In genomic region chr2:6341730-6342129, GRCh38 we compare ENCODE assay signal across 17 cellular contexts.
A peak's percentile ranks its signal among the peaks of the same experiment; 100 is the strongest.
DNase-seq lines count a peak whose midpoint lies in the region; ATAC-seq and TF ChIP-seq lines count a peak whose summit lies in the region.
"Had no signal": no experiment of that assay in that cellular context is flagged by ENCODE, and none has a peak within 500 bp of the region (broad histone marks: within the 10 kb centered on the region; RNA-seq: fewer than 3 reads in every experiment).

No MANE protein-coding gene starts in this region.

- H2AFZ ChIP-seq in OCI-LY1 (ENCODE audit: low read length) (no peak overlapping the region), SU-DHL-6 (ENCODE audit: low read depth, low read length, severe bottlenecking) (no peak overlapping the region)

- H3K4me1 ChIP-seq in DOHH2 (ENCODE audit: control insufficient read depth, low read length) (peaks cover 84% of the 10 kb centered on the region), OCI-LY1 (ENCODE audit: insufficient read depth, low read length, severe bottlenecking) (peaks cover 100% of the 10 kb centered on the region), right lobe of liver (no peaks in the 10 kb centered on the region)
- H3K4me1 ChIP-seq: HAP-1 had no signal

- H3K9me3 Mint-ChIP-seq in activated naive CD8-positive, alpha-beta T cell treated with anti-CD3 and anti-CD28 coated beads for 36 hours, result no peaks in the 10 kb centered on the region

- H4K20me1 ChIP-seq in DOHH2 (ENCODE audit: control insufficient read depth, insufficient read depth, low read depth, low read length), result no peaks in the 10 kb centered on the region
- H4K20me1 ChIP-seq in OCI-LY1 (ENCODE audit: insufficient read depth, low read length), result no peaks in the 10 kb centered on the region
- H4K20me1 ChIP-seq in SU-DHL-6 (ENCODE audit: low read depth, low read length), result no peaks in the 10 kb centered on the region

- H3K4me3 ChIP-seq in DOHH2 (ENCODE audit: low read length) (peak overlapping the region; percentile 48), OCI-LY1 (ENCODE audit: low read depth, low read length, poor library complexity, severe bottlenecking) (peak overlapping the region; percentile 60), SU-DHL-6 (ENCODE audit: insufficient read depth, low read length, poor library complexity, severe bottlenecking) (peak overlapping the region; percentile 56), right lobe of liver (no peak overlapping the region)
- H3K4me3 ChIP-seq: HAP-1 had no signal

- WGBS in right lobe of liver (ENCODE audit: insufficient coverage, low coverage, low lambda C conversion rate, missing lambda C conversion rate), result 42% methylated on average over 1 of the region's 1 CpG

- H3K4me2 ChIP-seq in DOHH2 (ENCODE audit: low read length), result peak overlapping the region; percentile 68
- H3K4me2 ChIP-seq in OCI-LY1 (ENCODE audit: low read length), result peak overlapping the region; percentile 72
- H3K4me2 ChIP-seq in SU-DHL-6 (ENCODE audit: low read depth, low read length, poor library complexity, severe bottlenecking), result peak overlapping the region; percentile 98

- intact Hi-C loops in right lobe of liver (cut with DNase I), result no loop called here

- ATAC-seq in right lobe of liver, result no peak

- no peaks in the 10 kb centered on the region for H3K36me3 Mint-ChIP-seq in activated naive CD8-positive, alpha-beta T cell treated with anti-CD3 and anti-CD28 coated beads for 36 hours

- H3K27ac ChIP-seq in DOHH2 (ENCODE audit: low read depth, low read length), result peak overlapping the region; percentile 96
- H3K27ac ChIP-seq in OCI-LY1 (ENCODE audit: low read depth, low read length, poor library complexity, severe bottlenecking), result peak overlapping the region; percentile 97
- peak overlapping the region; percentile 100 for H3K27ac ChIP-seq in SU-DHL-6 (ENCODE audit: low read depth, low read length)
- H3K27ac ChIP-seq in right lobe of liver, result no peak overlapping the region

- H3K9me2 ChIP-seq in DOHH2 (replicated peaks; ENCODE audit: control insufficient read depth, low read length), result no peaks in the 10 kb centered on the region
- no peaks in the 10 kb centered on the region for H3K9me2 ChIP-seq in OCI-LY1 (ENCODE audit: low read depth, low read length)
- H3K9me2 ChIP-seq in SU-DHL-6 (replicated peaks; ENCODE audit: insufficient read depth, low read length), result no peaks in the 10 kb centered on the region

- H3F3A ChIP-seq in DOHH2 (ENCODE audit: control insufficient read depth, insufficient read depth) (peaks cover 28% of the 10 kb centered on the region), OCI-LY1 (ENCODE audit: insufficient read depth, low read length) (0 out of 2 replicates have a peak, but pooled peaks cover 3% of the 10 kb centered on the region), SU-DHL-6 (ENCODE audit: insufficient read depth) (peaks cover 61% of the 10 kb centered on the region)

- H3K4me3 Mint-ChIP-seq in activated naive CD8-positive, alpha-beta T cell treated with anti-CD3 and anti-CD28 coated beads for 36 hours, result no peak overlapping the region
- H3K4me3 Mint-ChIP-seq: B cell; CD4-positive, alpha-beta T cell had no signal

- DNase-seq in DMS79 (lab: John Stamatoyannopoulos, UW) (peak; percentile 24), right lobe of liver (no peak), SKM-1 treated with dmso at 0.1 percent for 144 hours (lab: John Stamatoyannopoulos, UW; ENCODE audit: unreplicated experiment) (no peak), NCI-H2081 (lab: John Stamatoyannopoulos, UW) (no peak)
- DNase-seq in activated naive CD8-positive, alpha-beta T cell treated with anti-CD3 and anti-CD28 coated beads for 36 hours, result no peak
- DNase-seq: C1 segment of cervical spinal cord; Calu3; CD4-positive, alpha-beta T cell; DMS 273 treated with DMSO at 0.1 percent for 48 hours; DND-41; GF-D8 had no signal

- TF ChIP-seq POLR2A in right lobe of liver (IDR thresholded peaks at IDR 0.05), result no peak

- H3K79me2 ChIP-seq in DOHH2 (ENCODE audit: control insufficient read depth, low read length) (peaks cover 13% of the 10 kb centered on the region), OCI-LY1 (ENCODE audit: insufficient read depth, low read length) (no peaks in the 10 kb centered on the region; the same call in 1 of the 2 replicates), SU-DHL-6 (ENCODE audit: insufficient read depth, low read length) (peaks cover 32% of the 10 kb centered on the region)

- no peaks in the 10 kb centered on the region for H3K4me1 Mint-ChIP-seq in activated naive CD8-positive, alpha-beta T cell treated with anti-CD3 and anti-CD28 coated beads for 36 hours

- peaks cover 60% of the 10 kb centered on the region for H3K9me3 ChIP-seq in DOHH2 (ENCODE audit: control insufficient read depth, insufficient read depth, low read length)
- no peaks in the 10 kb centered on the region for H3K9me3 ChIP-seq in OCI-LY1 (ENCODE audit: low read length)
- no peaks in the 10 kb centered on the region for H3K9me3 ChIP-seq in SU-DHL-6 (ENCODE audit: insufficient read depth, low read length)
- no peaks in the 10 kb centered on the region for H3K9me3 ChIP-seq in right lobe of liver
- H3K9me3 ChIP-seq: HAP-1 had no signal

- H3K36me3 ChIP-seq in DOHH2 (ENCODE audit: control insufficient read depth, low read length) (peaks cover 75% of the 10 kb centered on the region), OCI-LY1 (ENCODE audit: insufficient read depth, low read length) (peaks cover 1% of the 10 kb centered on the region), SU-DHL-6 (ENCODE audit: low read length) (no peaks in the 10 kb centered on the region; the same call in 1 of the 2 replicates), right lobe of liver (no peaks in the 10 kb centered on the region)
- H3K36me3 ChIP-seq: HAP-1 had no signal

- no peak for TF ChIP-seq CTCF in DOHH2 (IDR thresholded peaks at IDR 0.05; ENCODE audit: low read depth, low read length, poor library complexity, severe bottlenecking)
- no peak for TF ChIP-seq CTCF in OCI-LY1 (IDR thresholded peaks at IDR 0.05; ENCODE audit: low read length)
- no peak for TF ChIP-seq CTCF in SU-DHL-6 (IDR thresholded peaks at IDR 0.05; ENCODE audit: insufficient read depth, low read length, poor library complexity, severe bottlenecking)
- no peak for TF ChIP-seq CTCF in right lobe of liver (IDR thresholded peaks at IDR 0.05)

- H3K27me3 Mint-ChIP-seq in activated naive CD8-positive, alpha-beta T cell treated with anti-CD3 and anti-CD28 coated beads for 36 hours, result no peaks in the 10 kb centered on the region
- H3K27me3 Mint-ChIP-seq: B cell; CD4-positive, alpha-beta T cell had no signal

- no peaks in the 10 kb centered on the region for H3K27me3 ChIP-seq in DOHH2 (ENCODE audit: control insufficient read depth, low read length)
- no peaks in the 10 kb centered on the region for H3K27me3 ChIP-seq in OCI-LY1 (ENCODE audit: insufficient read depth, low read length)
- H3K27me3 ChIP-seq in SU-DHL-6 (ENCODE audit: low read length), result no peaks in the 10 kb centered on the region
- H3K27me3 ChIP-seq in right lobe of liver, result no peaks in the 10 kb centered on the region

- H3K9ac ChIP-seq in OCI-LY1 (ENCODE audit: low read length) (peak overlapping the region; percentile 77), SU-DHL-6 (ENCODE audit: low read length) (peak overlapping the region; percentile 59)

- no peak overlapping the region for H3K27ac Mint-ChIP-seq in activated naive CD8-positive, alpha-beta T cell treated with anti-CD3 and anti-CD28 coated beads for 36 hours
- H3K27ac Mint-ChIP-seq: B cell; CD4-positive, alpha-beta T cell; IgD-negative memory B cell had no signal

Comparison
In these comparisons a context has a peak if more than half of its experiments do, and no peak if none do; other contexts are left out.
1. H3K27ac ChIP-seq: peak in DOHH2 (single experiment), OCI-LY1 (single experiment) and SU-DHL-6 (single experiment); none in right lobe of liver (0 of 3).
2. H3K4me3 ChIP-seq: peak in DOHH2 (single experiment), OCI-LY1 (single experiment) and SU-DHL-6 (single experiment); none in right lobe of liver (0 of 3).
3. Peak in every context shown above with its lines, with median percentiles within 50 percentile points of each other: H3K4me2 ChIP-seq.